9 cellular contexts compared by ENCODE assay signal in the genomic region with DNA sequence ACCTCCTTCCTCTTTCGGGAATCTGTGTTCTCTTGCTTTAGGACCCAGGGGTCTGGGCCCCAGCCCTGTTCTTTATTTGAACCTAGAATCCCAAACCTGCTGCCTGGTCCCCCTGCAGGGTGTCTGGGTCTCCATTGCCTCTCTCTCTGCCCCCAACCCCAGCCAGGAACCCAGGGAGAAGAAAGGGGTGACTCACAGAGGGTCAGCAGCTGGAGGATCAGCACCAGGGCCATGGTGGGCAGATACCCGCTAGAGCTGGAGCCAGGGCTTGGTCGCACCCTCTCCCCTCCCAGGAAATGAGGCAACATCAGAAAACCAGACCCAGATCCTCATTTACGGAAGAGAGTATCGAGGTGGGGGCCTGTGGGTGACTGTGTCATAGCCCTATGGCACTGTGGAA. TPM values are rescaled to one million over a fixed set of nuclear protein-coding genes. Genes with fewer than 3 reads are reported as not detected.
DNase-seq lines count a peak whose midpoint lies in the region; ATAC-seq and TF ChIP-seq lines count a peak whose summit lies in the region.
"Had no signal": no experiment of that assay in that cellular context is flagged by ENCODE, and none has a peak within 500 bp of the region (broad histone marks: within the 10 kb centered on the region; RNA-seq: fewer than 3 reads in every experiment).

A gene with protein sequence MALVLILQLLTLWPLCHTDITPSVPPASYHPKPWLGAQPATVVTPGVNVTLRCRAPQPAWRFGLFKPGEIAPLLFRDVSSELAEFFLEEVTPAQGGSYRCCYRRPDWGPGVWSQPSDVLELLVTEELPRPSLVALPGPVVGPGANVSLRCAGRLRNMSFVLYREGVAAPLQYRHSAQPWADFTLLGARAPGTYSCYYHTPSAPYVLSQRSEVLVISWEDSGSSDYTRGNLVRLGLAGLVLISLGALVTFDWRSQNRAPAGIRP (minus strand): TSS at position 244 of the 400 bp plus-strand sequence. CDS start 11 bp downstream, at position 233.

- peaks cover 6% of the 10 kb centered on the region for H3K27me3 Mint-ChIP-seq in CD4-positive, alpha-beta T cell
- peaks cover 2% of the 10 kb centered on the region for H3K27me3 Mint-ChIP-seq in activated T-helper 1 cell treated with anti-CD3 and anti-CD28 coated beads, Interleukin-12 subunit alpha, Interleukin-12 subunit beta, Interleukin-2, Interleukin-4 antibody, amounts not matched to agents 30 ng/mL and 10 ng/mL and 1 ng/mL, durations not matched to agents 14 hours and 24 hours and 36 hours (ENCODE audit: insufficient read depth)
- peaks cover 5 to 14% (median 13%) of the 10 kb centered on the region in 3 donors for H3K27me3 Mint-ChIP-seq in naive B cell

- no peak for TF ChIP-seq CTCF in CD4-positive, alpha-beta T cell (IDR thresholded peaks at IDR 0.05)

- no peaks in the 10 kb centered on the region for H3K9me3 Mint-ChIP-seq in CD4-positive, alpha-beta T cell
- H3K9me3 Mint-ChIP-seq in activated T-helper 1 cell treated with anti-CD3 and anti-CD28 coated beads, Interleukin-12 subunit alpha, Interleukin-12 subunit beta, Interleukin-2, Interleukin-4 antibody, amounts not matched to agents 30 ng/mL and 10 ng/mL and 1 ng/mL, durations not matched to agents 14 hours and 24 hours and 36 hours = no peaks in the 10 kb centered on the region
- H3K9me3 Mint-ChIP-seq in naive B cell = no peaks in the 10 kb centered on the region

- peaks cover 7% of the 10 kb centered on the region for H3K36me3 Mint-ChIP-seq in CD4-positive, alpha-beta T cell (ENCODE audit: low read depth)
- H3K36me3 Mint-ChIP-seq in activated T-helper 1 cell treated with anti-CD3 and anti-CD28 coated beads, Interleukin-12 subunit alpha, Interleukin-12 subunit beta, Interleukin-2, Interleukin-4 antibody, amounts not matched to agents 30 ng/mL and 10 ng/mL and 1 ng/mL, durations not matched to agents 14 hours and 24 hours and 36 hours (ENCODE audit: low read depth) = no peaks in the 10 kb centered on the region
- peaks cover 0 to 11% of the 10 kb centered on the region in 2 donors for H3K36me3 Mint-ChIP-seq in naive B cell

- H3K4me3 Mint-ChIP-seq in CD4-positive, alpha-beta T cell = peak within 1 kb of the TSS; percentile 62
- peak within 1 kb of the TSS; percentile 43 for H3K4me3 Mint-ChIP-seq in activated T-helper 1 cell treated with anti-CD3 and anti-CD28 coated beads, Interleukin-12 subunit alpha, Interleukin-12 subunit beta, Interleukin-2, Interleukin-4 antibody, amounts not matched to agents 30 ng/mL and 10 ng/mL and 1 ng/mL, durations not matched to agents 14 hours and 24 hours and 36 hours
- H3K4me3 Mint-ChIP-seq in naive B cell = peak within 1 kb of the TSS in 7 of 8 donors; percentile 50 to 98 (median 63)

- DNase-seq in CD4-positive, alpha-beta T cell = no peak
- DNase-seq in HT1080 (ENCODE audit: low read depth) (peak; percentile 59), naive B cell (no peak), Karpas-422 (no peak), posterior vena cava (ENCODE audit: low spot score) (no peak), HPDE6-E6E7 (ENCODE audit: extremely low spot score) (no peak)
- DNase-seq in activated T-helper 1 cell treated with anti-CD3 and anti-CD28 coated beads, Interleukin-12 subunit alpha, Interleukin-12 subunit beta, Interleukin-2, Interleukin-4 antibody, amounts not matched to agents 30 ng/mL and 10 ng/mL and 1 ng/mL, durations not matched to agents 14 hours and 24 hours and 36 hours (ENCODE audit: low spot score) = no peak
- DNase-seq: NCI-H1417 treated with DMSO at 0.1 percent for 48 hours had no signal

- H3K36me3 ChIP-seq in Karpas-422 (ENCODE audit: insufficient read depth, low read length) = no peaks in the 10 kb centered on the region

- peaks cover 28% of the 10 kb centered on the region for H3K79me2 ChIP-seq in Karpas-422 (ENCODE audit: low read length)

- no peak within 1 kb of the TSS for H3K9ac ChIP-seq in Karpas-422 (ENCODE audit: low read length)

- intact Hi-C loops in CD4-positive, alpha-beta T cell (cut with DNase I, micrococcal nuclease) = loop anchor here in 1 of 2 experiments (5.0 to 10.0 kb wide), 4 partner anchors 37 to 576 kb away; partner anchors contain the start of genes CNOT3 and MYADM
- intact Hi-C loops in activated T-helper 1 cell treated with anti-CD3 and anti-CD28 coated beads, Interleukin-12 subunit alpha, Interleukin-12 subunit beta, Interleukin-2, Interleukin-4 antibody, amounts not matched to agents 30 ng/mL and 10 ng/mL and 1 ng/mL, durations not matched to agents 14 hours and 24 hours and 36 hours (cut with micrococcal nuclease) = loop anchor here (5.0 kb wide), 1 partner anchor 233 kb away; the partner anchor contains the start of gene MYADM
- intact Hi-C loops in posterior vena cava (cut with DNase I) = no loop called here

- H3K4me1 Mint-ChIP-seq in CD4-positive, alpha-beta T cell (ENCODE audit: low read depth) = peaks cover 31% of the 10 kb centered on the region
- peaks cover 24% of the 10 kb centered on the region for H3K4me1 Mint-ChIP-seq in activated T-helper 1 cell treated with anti-CD3 and anti-CD28 coated beads, Interleukin-12 subunit alpha, Interleukin-12 subunit beta, Interleukin-2, Interleukin-4 antibody, amounts not matched to agents 30 ng/mL and 10 ng/mL and 1 ng/mL, durations not matched to agents 14 hours and 24 hours and 36 hours (ENCODE audit: low read depth)
- peaks cover 28 to 43% (median 31%) of the 10 kb centered on the region in 3 donors for H3K4me1 Mint-ChIP-seq in naive B cell

- H3K27me3 ChIP-seq in CD4-positive, alpha-beta T cell (ENCODE audit: control insufficient read depth, insufficient read depth, low read length) = peaks cover under 1% of the 10 kb centered on the region
- no peaks in the 10 kb centered on the region for H3K27me3 ChIP-seq in Karpas-422 (ENCODE audit: low read length)

- no peaks in the 10 kb centered on the region for H4K20me1 ChIP-seq in Karpas-422 (ENCODE audit: insufficient read depth, low read depth, low read length)

- no peak within 1 kb of the TSS for H3K4me2 ChIP-seq in Karpas-422 (ENCODE audit: low read depth, low read length, poor library complexity, severe bottlenecking)

- H2AFZ ChIP-seq in Karpas-422 (ENCODE audit: low read length) = no peak within 1 kb of the TSS; the same call in 1 of the 2 replicates

- H3K9me2 ChIP-seq in Karpas-422 (replicated peaks; ENCODE audit: insufficient read depth, low read length) = no peaks in the 10 kb centered on the region

- peaks cover 17% of the 10 kb centered on the region for H3K4me1 ChIP-seq in Karpas-422 (ENCODE audit: low read length)

- no peak for ATAC-seq in CD4-positive, alpha-beta T cell (ENCODE audit: poor library complexity)
- ATAC-seq in naive B cell (ENCODE audit: low read depth in 2 of 2) = no peak
- no peak for ATAC-seq in HG03280 (IDR thresholded peaks at IDR 0.05; ENCODE audit: unreplicated experiment)

- H3K27ac Mint-ChIP-seq in CD4-positive, alpha-beta T cell = peak within 1 kb of the TSS; percentile 16
- H3K27ac Mint-ChIP-seq in activated T-helper 1 cell treated with anti-CD3 and anti-CD28 coated beads, Interleukin-12 subunit alpha, Interleukin-12 subunit beta, Interleukin-2, Interleukin-4 antibody, amounts not matched to agents 30 ng/mL and 10 ng/mL and 1 ng/mL, durations not matched to agents 14 hours and 24 hours and 36 hours = peak within 1 kb of the TSS; percentile 59
- H3K27ac Mint-ChIP-seq in naive B cell = peak within 1 kb of the TSS in 3 of 6 donors; percentile 64 to 78 (median 71)

- H3K4me3 ChIP-seq in Karpas-422 (ENCODE audit: low read length) = no peak within 1 kb of the TSS

- H3K27ac ChIP-seq in CD4-positive, alpha-beta T cell (ENCODE audit: low read depth, low read length) = no peak within 1 kb of the TSS
- H3K27ac ChIP-seq in Karpas-422 (ENCODE audit: low read length) = no peak within 1 kb of the TSS

- POLR2A ChIA-PET in CD4-positive, alpha-beta T cell (lab: Charles Lee) = interaction anchor here (0.7 kb wide), 1 partner anchor 15 kb away, joined by 3 read pairs; the partner anchor contains the start of genes PRPF31 and TFPT

- no peaks in the 10 kb centered on the region for H3K9me3 ChIP-seq in CD4-positive, alpha-beta T cell (ENCODE audit: control insufficient read depth, low read length)
- no peaks in the 10 kb centered on the region for H3K9me3 ChIP-seq in Karpas-422 (ENCODE audit: low read length)

- CTCF ChIA-PET in CD4-positive, alpha-beta T cell (lab: Charles Lee) = no interaction called here

RNA-seq across cellular contexts. Expression of the gene that starts here (rescaled TPM):
- under 1 TPM; 0.41 to 0.42 TPM for total RNA-seq in CD4-positive, alpha-beta T cell
- 0.19 and 1.2 TPM in 2 replicates for total RNA-seq in HT1080 (2014; rRNA removed; shearing (Covaris generic))
- 9.7 and 13.9 TPM in 2 replicates for polyA plus RNA-seq in HT1080 (2015; cell fraction: cytosol; rRNA removed)
- polyA plus RNA-seq in HT1080 (2015; cell fraction: nucleus; rRNA removed) = 19.1 and 32.1 TPM in 2 replicates
- 0.27 TPM in 1 of 2 replicates, not detected in the other for total RNA-seq in activated T-helper 1 cell treated with anti-CD3 and anti-CD28 coated beads, Interleukin-12 subunit alpha, Interleukin-12 subunit beta, Interleukin-2, Interleukin-4 antibody, amounts not matched to agents 30 ng/mL and 10 ng/mL and 1 ng/mL, durations not matched to agents 14 hours and 24 hours and 36 hours
- polyA plus RNA-seq in naive B cell (ENCODE audit: low read depth in 6 of 6) = under 1 TPM in 1 of 6 donors, not detected in 5; 0.73 TPM
- total RNA-seq in Karpas-422 (2014; rRNA removed; shearing (Covaris generic); ENCODE audit: low replicate concordance) = 0.22 TPM in 1 of 2 replicates, not detected in the other
- total RNA-seq in posterior vena cava = 1 to 10 TPM; 3.9 to 5.0 TPM
